1 cellular context compared by ENCODE assay signal in genomic region chr16:2251281-2252111, GRCh38.
TF ChIP-seq lines count a peak whose summit lies in the region.

Gene ECI1, minus strand, starts transcription at chr16:2251587. Its CDS starts 21 bp downstream, at chr16:2251566.

TF ChIP-seq in K562, 482 proteins besides CTCF, POLR2A, EP300 and RAD21 (continued from another document and continues in another):
- TF ChIP-seq THRA (IDR thresholded peaks at IDR 0.05) (no peak), ELK3 (CRISPR knock-in tag; IDR thresholded peaks at IDR 0.05) (no peak), KDM1A (IDR thresholded peaks at IDR 0.05) (no peak), C11orf30 (IDR thresholded peaks at IDR 0.05; ENCODE audit: low read depth) (peak; percentile 43), CBX5 (IDR thresholded peaks at IDR 0.05; ENCODE audit: borderline replicate concordance, low read depth) (no peak), ZNF239 (CRISPR knock-in tag; IDR thresholded peaks at IDR 0.05) (no peak), RFX1 (IDR thresholded peaks at IDR 0.05) (no peak), ZNF384 (IDR thresholded peaks at IDR 0.05; ENCODE audit: low read depth, low read length) (no peak), ZNF224 (CRISPR knock-in tag; IDR thresholded peaks at IDR 0.05) (no peak), MTA1 (IDR thresholded peaks at IDR 0.05; ENCODE audit: borderline replicate concordance) (no peak), IRF1 (CRISPR knock-in tag; IDR thresholded peaks at IDR 0.05; ENCODE audit: borderline replicate concordance) (no peak), GABPB2 (CRISPR knock-in tag; conservative IDR thresholded peaks at IDR 0.05) (no peak), E2F6 (IDR thresholded peaks at IDR 0.05; ENCODE audit: borderline replicate concordance in 1 of 2, extremely low read depth in 1 of 2, insufficient read depth in 1 of 2, insufficient read length in 1 of 2, low read depth in 1 of 2, low read length in 1 of 2, poor library complexity in 1 of 2, severe bottlenecking in 1 of 2) (peak in 1 of 2 experiments; percentile 74), TAF15 (IDR thresholded peaks at IDR 0.05; ENCODE audit: low read depth, low read length) (no peak), CC2D1A (IDR thresholded peaks at IDR 0.05) (no peak), HMG20B (CRISPR knock-in tag; IDR thresholded peaks at IDR 0.05) (no peak), ZSCAN32 (CRISPR knock-in tag; IDR thresholded peaks at IDR 0.05) (no peak), RUNX1 (IDR thresholded peaks at IDR 0.05; ENCODE audit: low read depth) (peak; percentile 86; the same call in 1 of the 2 replicates), PCBP1 (IDR thresholded peaks at IDR 0.05; ENCODE audit: low read depth, low read length, poor library complexity, severe bottlenecking) (peak; percentile 94), ID3 (CRISPR knock-in tag; IDR thresholded peaks at IDR 0.05) (no peak), ID3 (tag; IDR thresholded peaks at IDR 0.05) (peak; percentile 87), CCAR2 (IDR thresholded peaks at IDR 0.05; ENCODE audit: low read depth, low read length) (no peak), MCM5 (IDR thresholded peaks at IDR 0.05; ENCODE audit: low read depth) (no peak), TRIM25 (IDR thresholded peaks at IDR 0.05; ENCODE audit: borderline replicate concordance) (no peak), SIX5 (IDR thresholded peaks at IDR 0.05; ENCODE audit: borderline replicate concordance in 1 of 2, insufficient read depth in 1 of 2, low read depth in 1 of 2, low read length in 2 of 2) (no peak), ZNF146 (CRISPR knock-in tag; IDR thresholded peaks at IDR 0.05; ENCODE audit: unreplicated experiment) (no peak), HCFC1 (IDR thresholded peaks at IDR 0.05; ENCODE audit: low read depth, low read length) (peak; percentile 64; the same call in 1 of the 2 replicates), HSF4 (CRISPR knock-in tag; IDR thresholded peaks at IDR 0.05; ENCODE audit: borderline replicate concordance) (no peak), IFI16 (CRISPR knock-in tag; IDR thresholded peaks at IDR 0.05) (no peak), TGIF2 (CRISPR knock-in tag; IDR thresholded peaks at IDR 0.05) (no peak), GTF2A2 (tag; IDR thresholded peaks at IDR 0.05) (no peak), TFAP4 (CRISPR knock-in tag; IDR thresholded peaks at IDR 0.05; ENCODE audit: borderline replicate concordance) (peak; percentile 92), MITF (IDR thresholded peaks at IDR 0.05) (no peak), MYC (IDR thresholded peaks at IDR 0.05; ENCODE audit: low read depth, low read length) (peak; percentile 90), MYC (CRISPR knock-in tag; IDR thresholded peaks at IDR 0.05; ENCODE audit: borderline replicate concordance, low read depth) (peak; percentile 76; the same call in 1 of the 2 replicates), ZNF212 (CRISPR knock-in tag; IDR thresholded peaks at IDR 0.05) (no peak), HMG20A (CRISPR knock-in tag; conservative IDR thresholded peaks at IDR 0.05) (no peak), ZNF444 (CRISPR knock-in tag; IDR thresholded peaks at IDR 0.05) (no peak), PHF20 (IDR thresholded peaks at IDR 0.05; ENCODE audit: partially characterized antibody) (peak; percentile 55), ZNF699 (CRISPR knock-in tag; IDR thresholded peaks at IDR 0.05; ENCODE audit: insufficient replicate concordance) (no peak), ZNF592 (IDR thresholded peaks at IDR 0.05) (0 out of 2 replicates have a peak, but pooled peaks have one; percentile 29), MYNN (IDR thresholded peaks at IDR 0.05) (peak; percentile 86; the same call in 1 of the 2 replicates), MYNN (CRISPR knock-in tag; IDR thresholded peaks at IDR 0.05) (no peak), ZNF217 (CRISPR knock-in tag; IDR thresholded peaks at IDR 0.05) (no peak), DEAF1 (CRISPR knock-in tag; IDR thresholded peaks at IDR 0.05) (peak; percentile 77), RBM34 (IDR thresholded peaks at IDR 0.05; ENCODE audit: borderline replicate concordance, insufficient read depth, low read length) (no peak; the same call in 1 of the 2 replicates), ZHX1 (conservative IDR thresholded peaks at IDR 0.05; ENCODE audit: low read length) (0 out of 2 replicates have a peak, but pooled peaks have one; percentile 35)
